1 cellular context compared by ENCODE assay signal in the genomic region with DNA sequence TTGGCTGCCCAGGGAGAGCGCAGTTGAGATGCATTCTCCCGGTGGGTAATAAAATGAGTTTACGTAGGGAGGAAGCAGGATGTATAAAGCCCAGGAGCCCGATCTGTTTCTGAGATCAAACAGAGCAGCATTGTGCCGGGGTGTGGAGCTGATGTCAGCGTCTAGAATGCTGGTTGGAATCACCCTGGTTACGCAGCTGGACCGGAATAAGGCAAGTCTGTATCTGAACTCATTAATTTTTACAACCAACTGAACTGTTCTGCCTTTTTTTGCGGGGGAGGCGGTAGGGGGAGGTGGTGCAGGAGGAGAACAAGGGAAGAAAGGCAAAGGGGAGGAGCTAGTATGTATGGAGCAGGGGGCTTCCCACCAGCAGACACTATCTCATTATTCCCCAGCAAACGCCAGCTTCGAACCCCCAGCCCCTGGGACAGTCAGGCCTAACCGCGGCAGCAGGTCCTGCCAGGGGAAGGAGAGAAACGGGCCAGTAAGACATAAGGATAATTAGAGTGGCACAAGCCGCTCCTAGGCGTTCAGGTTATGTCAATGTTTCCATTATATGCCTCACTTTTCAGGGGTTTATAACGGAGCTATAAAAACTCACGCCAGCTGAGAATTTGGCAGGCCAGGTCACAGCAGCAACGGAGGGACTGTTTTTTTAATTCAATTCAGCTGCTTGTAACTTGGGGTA.
A peak's percentile ranks its signal among the peaks of the same experiment; 100 is the strongest.
TF ChIP-seq lines count a peak whose summit lies in the region.

No MANE protein-coding gene starts in this region.

TF ChIP-seq in HEK293, 187 proteins besides CTCF, POLR2A, EP300 and RAD21 (continued from another document and continues in another):
- TF ChIP-seq ZNF155 (tag by site-specific recombination; IDR thresholded peaks at IDR 0.05), result no peak
- no peak for TF ChIP-seq ZNF426 (tag by site-specific recombination; IDR thresholded peaks at IDR 0.05)
- TF ChIP-seq, protein P1, sequence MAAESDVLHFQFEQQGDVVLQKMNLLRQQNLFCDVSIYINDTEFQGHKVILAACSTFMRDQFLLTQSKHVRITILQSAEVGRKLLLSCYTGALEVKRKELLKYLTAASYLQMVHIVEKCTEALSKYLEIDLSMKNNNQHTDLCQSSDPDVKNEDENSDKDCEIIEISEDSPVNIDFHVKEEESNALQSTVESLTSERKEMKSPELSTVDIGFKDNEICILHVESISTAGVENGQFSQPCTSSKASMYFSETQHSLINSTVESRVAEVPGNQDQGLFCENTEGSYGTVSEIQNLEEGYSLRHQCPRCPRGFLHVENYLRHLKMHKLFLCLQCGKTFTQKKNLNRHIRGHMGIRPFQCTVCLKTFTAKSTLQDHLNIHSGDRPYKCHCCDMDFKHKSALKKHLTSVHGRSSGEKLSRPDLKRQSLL (tag by site-specific recombination; IDR thresholded peaks at IDR 0.05), result no peak
- TF ChIP-seq ZNF560 (tag by site-specific recombination; IDR thresholded peaks at IDR 0.05; ENCODE audit: borderline replicate concordance), result no peak
- TF ChIP-seq, protein P2, sequence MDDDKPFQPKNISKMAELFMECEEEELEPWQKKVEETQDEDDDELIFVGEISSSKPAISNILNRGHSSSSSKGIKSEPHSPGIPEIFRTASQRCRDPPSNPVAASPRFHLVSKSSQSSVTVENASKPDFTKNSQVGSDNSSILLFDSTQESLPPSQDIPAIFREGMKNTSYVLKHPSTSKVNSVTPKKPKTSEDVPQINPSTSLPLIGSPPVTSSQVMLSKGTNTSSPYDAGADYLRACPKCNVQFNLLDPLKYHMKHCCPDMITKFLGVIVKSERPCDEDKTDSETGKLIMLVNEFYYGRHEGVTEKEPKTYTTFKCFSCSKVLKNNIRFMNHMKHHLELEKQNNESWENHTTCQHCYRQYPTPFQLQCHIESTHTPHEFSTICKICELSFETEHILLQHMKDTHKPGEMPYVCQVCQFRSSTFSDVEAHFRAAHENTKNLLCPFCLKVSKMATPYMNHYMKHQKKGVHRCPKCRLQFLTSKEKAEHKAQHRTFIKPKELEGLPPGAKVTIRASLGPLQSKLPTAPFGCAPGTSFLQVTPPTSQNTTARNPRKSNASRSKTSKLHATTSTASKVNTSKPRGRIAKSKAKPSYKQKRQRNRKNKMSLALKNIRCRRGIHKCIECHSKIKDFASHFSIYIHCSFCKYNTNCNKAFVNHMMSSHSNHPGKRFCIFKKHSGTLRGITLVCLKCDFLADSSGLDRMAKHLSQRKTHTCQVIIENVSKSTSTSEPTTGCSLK (tag by site-specific recombination; IDR thresholded peaks at IDR 0.05), result no peak
- TF ChIP-seq ZNF138 (tag by site-specific recombination; IDR thresholded peaks at IDR 0.05; ENCODE audit: borderline replicate concordance), result no peak
- no peak for TF ChIP-seq ZSCAN16 (tag by site-specific recombination; IDR thresholded peaks at IDR 0.05)
- TF ChIP-seq ZNF23 (tag by site-specific recombination; IDR thresholded peaks at IDR 0.05; ENCODE audit: borderline replicate concordance), result no peak
- TF ChIP-seq, protein P3, sequence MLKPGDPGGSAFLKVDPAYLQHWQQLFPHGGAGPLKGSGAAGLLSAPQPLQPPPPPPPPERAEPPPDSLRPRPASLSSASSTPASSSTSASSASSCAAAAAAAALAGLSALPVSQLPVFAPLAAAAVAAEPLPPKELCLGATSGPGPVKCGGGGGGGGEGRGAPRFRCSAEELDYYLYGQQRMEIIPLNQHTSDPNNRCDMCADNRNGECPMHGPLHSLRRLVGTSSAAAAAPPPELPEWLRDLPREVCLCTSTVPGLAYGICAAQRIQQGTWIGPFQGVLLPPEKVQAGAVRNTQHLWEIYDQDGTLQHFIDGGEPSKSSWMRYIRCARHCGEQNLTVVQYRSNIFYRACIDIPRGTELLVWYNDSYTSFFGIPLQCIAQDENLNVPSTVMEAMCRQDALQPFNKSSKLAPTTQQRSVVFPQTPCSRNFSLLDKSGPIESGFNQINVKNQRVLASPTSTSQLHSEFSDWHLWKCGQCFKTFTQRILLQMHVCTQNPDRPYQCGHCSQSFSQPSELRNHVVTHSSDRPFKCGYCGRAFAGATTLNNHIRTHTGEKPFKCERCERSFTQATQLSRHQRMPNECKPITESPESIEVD (tag by site-specific recombination; IDR thresholded peaks at IDR 0.05), result no peak
- no peak for TF ChIP-seq IKZF3 (tag by site-specific recombination; IDR thresholded peaks at IDR 0.05)
- TF ChIP-seq ZNF391 (tag by site-specific recombination; IDR thresholded peaks at IDR 0.05; ENCODE audit: borderline replicate concordance, low read depth), result 0 out of 2 replicates have a peak, but pooled peaks have one; percentile 13
- TF ChIP-seq ZNF19 (tag by site-specific recombination; IDR thresholded peaks at IDR 0.05; ENCODE audit: low read depth), result no peak
- TF ChIP-seq, protein P4, sequence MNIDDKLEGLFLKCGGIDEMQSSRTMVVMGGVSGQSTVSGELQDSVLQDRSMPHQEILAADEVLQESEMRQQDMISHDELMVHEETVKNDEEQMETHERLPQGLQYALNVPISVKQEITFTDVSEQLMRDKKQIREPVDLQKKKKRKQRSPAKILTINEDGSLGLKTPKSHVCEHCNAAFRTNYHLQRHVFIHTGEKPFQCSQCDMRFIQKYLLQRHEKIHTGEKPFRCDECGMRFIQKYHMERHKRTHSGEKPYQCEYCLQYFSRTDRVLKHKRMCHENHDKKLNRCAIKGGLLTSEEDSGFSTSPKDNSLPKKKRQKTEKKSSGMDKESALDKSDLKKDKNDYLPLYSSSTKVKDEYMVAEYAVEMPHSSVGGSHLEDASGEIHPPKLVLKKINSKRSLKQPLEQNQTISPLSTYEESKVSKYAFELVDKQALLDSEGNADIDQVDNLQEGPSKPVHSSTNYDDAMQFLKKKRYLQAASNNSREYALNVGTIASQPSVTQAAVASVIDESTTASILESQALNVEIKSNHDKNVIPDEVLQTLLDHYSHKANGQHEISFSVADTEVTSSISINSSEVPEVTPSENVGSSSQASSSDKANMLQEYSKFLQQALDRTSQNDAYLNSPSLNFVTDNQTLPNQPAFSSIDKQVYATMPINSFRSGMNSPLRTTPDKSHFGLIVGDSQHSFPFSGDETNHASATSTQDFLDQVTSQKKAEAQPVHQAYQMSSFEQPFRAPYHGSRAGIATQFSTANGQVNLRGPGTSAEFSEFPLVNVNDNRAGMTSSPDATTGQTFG (tag by site-specific recombination; IDR thresholded peaks at IDR 0.05; ENCODE audit: borderline replicate concordance), result no peak
- no peak for TF ChIP-seq ZNF521 (tag by site-specific recombination; IDR thresholded peaks at IDR 0.05)
- no peak for TF ChIP-seq KLF16 (tag by site-specific recombination; IDR thresholded peaks at IDR 0.05)
- TF ChIP-seq ZNF335 (tag by site-specific recombination; conservative IDR thresholded peaks at IDR 0.05), result 0 out of 2 replicates have a peak, but pooled peaks have one; percentile 37
- TF ChIP-seq ZNF132 (tag by site-specific recombination; IDR thresholded peaks at IDR 0.05; ENCODE audit: borderline replicate concordance), result no peak
- TF ChIP-seq, protein P5, sequence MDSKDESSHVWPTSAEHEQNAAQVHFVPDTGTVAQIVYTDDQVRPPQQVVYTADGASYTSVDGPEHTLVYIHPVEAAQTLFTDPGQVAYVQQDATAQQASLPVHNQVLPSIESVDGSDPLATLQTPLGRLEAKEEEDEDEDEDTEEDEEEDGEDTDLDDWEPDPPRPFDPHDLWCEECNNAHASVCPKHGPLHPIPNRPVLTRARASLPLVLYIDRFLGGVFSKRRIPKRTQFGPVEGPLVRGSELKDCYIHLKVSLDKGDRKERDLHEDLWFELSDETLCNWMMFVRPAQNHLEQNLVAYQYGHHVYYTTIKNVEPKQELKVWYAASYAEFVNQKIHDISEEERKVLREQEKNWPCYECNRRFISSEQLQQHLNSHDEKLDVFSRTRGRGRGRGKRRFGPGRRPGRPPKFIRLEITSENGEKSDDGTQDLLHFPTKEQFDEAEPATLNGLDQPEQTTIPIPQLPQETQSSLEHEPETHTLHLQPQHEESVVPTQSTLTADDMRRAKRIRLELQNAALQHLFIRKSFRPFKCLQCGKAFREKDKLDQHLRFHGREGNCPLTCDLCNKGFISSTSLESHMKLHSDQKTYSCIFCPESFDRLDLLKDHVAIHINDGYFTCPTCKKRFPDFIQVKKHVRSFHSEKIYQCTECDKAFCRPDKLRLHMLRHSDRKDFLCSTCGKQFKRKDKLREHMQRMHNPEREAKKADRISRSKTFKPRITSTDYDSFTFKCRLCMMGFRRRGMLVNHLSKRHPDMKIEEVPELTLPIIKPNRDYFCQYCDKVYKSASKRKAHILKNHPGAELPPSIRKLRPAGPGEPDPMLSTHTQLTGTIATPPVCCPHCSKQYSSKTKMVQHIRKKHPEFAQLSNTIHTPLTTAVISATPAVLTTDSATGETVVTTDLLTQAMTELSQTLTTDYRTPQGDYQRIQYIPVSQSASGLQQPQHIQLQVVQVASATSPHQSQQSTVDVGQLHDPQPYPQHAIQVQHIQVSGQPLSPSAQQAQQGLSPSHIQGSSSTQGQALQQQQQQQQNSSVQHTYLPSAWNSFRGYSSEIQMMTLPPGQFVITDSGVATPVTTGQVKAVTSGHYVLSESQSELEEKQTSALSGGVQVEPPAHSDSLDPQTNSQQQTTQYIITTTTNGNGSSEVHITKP (tag by site-specific recombination; IDR thresholded peaks at IDR 0.05), result peak; percentile 49; the same call in 1 of the 2 replicates
- no peak for TF ChIP-seq ZBTB48 (tag by site-specific recombination; IDR thresholded peaks at IDR 0.05)
- TF ChIP-seq ZNF114 (tag by site-specific recombination; IDR thresholded peaks at IDR 0.05), result no peak
- TF ChIP-seq ZNF121 (tag by site-specific recombination; IDR thresholded peaks at IDR 0.05), result no peak
- TF ChIP-seq, protein P6, sequence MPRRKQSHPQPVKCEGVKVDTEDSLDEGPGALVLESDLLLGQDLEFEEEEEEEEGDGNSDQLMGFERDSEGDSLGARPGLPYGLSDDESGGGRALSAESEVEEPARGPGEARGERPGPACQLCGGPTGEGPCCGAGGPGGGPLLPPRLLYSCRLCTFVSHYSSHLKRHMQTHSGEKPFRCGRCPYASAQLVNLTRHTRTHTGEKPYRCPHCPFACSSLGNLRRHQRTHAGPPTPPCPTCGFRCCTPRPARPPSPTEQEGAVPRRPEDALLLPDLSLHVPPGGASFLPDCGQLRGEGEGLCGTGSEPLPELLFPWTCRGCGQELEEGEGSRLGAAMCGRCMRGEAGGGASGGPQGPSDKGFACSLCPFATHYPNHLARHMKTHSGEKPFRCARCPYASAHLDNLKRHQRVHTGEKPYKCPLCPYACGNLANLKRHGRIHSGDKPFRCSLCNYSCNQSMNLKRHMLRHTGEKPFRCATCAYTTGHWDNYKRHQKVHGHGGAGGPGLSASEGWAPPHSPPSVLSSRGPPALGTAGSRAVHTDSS (tag by site-specific recombination; IDR thresholded peaks at IDR 0.05), result no peak
- TF ChIP-seq ZNF791 (tag by site-specific recombination; IDR thresholded peaks at IDR 0.05), result no peak
- peak; percentile 70; the same call in 1 of the 2 replicates for TF ChIP-seq TCF7L2 (IDR thresholded peaks at IDR 0.05; ENCODE audit: borderline replicate concordance, low read depth, low read length)
- TF ChIP-seq KLF1 (tag by site-specific recombination; IDR thresholded peaks at IDR 0.05), result no peak
- no peak for TF ChIP-seq ZNF830 (tag by site-specific recombination; IDR thresholded peaks at IDR 0.05; ENCODE audit: low read depth)
- peak; percentile 65; the same call in 1 of the 2 replicates for TF ChIP-seq ZNF223 (tag by site-specific recombination; IDR thresholded peaks at IDR 0.05)
- TF ChIP-seq, protein P7, sequence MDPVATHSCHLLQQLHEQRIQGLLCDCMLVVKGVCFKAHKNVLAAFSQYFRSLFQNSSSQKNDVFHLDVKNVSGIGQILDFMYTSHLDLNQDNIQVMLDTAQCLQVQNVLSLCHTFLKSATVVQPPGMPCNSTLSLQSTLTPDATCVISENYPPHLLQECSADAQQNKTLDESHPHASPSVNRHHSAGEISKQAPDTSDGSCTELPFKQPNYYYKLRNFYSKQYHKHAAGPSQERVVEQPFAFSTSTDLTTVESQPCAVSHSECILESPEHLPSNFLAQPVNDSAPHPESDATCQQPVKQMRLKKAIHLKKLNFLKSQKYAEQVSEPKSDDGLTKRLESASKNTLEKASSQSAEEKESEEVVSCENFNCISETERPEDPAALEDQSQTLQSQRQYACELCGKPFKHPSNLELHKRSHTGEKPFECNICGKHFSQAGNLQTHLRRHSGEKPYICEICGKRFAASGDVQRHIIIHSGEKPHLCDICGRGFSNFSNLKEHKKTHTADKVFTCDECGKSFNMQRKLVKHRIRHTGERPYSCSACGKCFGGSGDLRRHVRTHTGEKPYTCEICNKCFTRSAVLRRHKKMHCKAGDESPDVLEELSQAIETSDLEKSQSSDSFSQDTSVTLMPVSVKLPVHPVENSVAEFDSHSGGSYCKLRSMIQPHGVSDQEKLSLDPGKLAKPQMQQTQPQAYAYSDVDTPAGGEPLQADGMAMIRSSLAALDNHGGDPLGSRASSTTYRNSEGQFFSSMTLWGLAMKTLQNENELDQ (tag by site-specific recombination; IDR thresholded peaks at IDR 0.05; ENCODE audit: low read depth), result no peak
- TF ChIP-seq SALL2 (tag by site-specific recombination; IDR thresholded peaks at IDR 0.05; ENCODE audit: borderline replicate concordance), result no peak
- no peak for TF ChIP-seq ZNF777 (tag by site-specific recombination; IDR thresholded peaks at IDR 0.05; ENCODE audit: borderline replicate concordance)
- TF ChIP-seq, protein P8, sequence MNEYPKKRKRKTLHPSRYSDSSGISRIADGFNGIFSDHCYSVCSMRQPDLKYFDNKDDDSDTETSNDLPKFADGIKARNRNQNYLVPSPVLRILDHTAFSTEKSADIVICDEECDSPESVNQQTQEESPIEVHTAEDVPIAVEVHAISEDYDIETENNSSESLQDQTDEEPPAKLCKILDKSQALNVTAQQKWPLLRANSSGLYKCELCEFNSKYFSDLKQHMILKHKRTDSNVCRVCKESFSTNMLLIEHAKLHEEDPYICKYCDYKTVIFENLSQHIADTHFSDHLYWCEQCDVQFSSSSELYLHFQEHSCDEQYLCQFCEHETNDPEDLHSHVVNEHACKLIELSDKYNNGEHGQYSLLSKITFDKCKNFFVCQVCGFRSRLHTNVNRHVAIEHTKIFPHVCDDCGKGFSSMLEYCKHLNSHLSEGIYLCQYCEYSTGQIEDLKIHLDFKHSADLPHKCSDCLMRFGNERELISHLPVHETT (tag by site-specific recombination; IDR thresholded peaks at IDR 0.05), result no peak
- no peak for TF ChIP-seq ZXDB (tag by site-specific recombination; IDR thresholded peaks at IDR 0.05)
- no peak for TF ChIP-seq ZNF558 (tag by site-specific recombination; IDR thresholded peaks at IDR 0.05)
